1 cellular context compared by ENCODE assay signal in the genomic region with DNA sequence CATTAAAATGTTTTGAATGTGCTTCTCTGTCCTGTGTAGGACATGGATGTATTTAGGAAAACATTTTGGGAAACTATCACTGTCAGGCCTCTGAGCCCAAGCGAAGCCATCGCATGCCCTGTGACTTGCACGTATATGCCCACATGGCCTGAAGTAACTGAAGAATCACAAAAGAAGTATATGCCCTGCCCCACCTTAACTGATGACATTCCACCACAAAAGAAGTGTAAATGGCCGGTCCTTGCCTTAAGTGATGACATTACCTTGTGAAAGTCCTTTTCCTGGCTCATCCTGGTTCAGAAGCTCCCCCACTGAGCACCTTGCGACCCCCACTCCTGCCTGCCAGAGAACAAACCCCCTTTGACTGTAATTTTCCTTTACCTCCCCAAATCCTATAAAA.
TF ChIP-seq lines count a peak whose summit lies in the region.

No MANE protein-coding gene starts in this region.

TF ChIP-seq in WTC11, 78 proteins besides CTCF, POLR2A, EP300 and RAD21:
- peak; percentile 57; the same call in 1 of the 2 replicates for TF ChIP-seq TEAD1 (CRISPR knock-in tag; IDR thresholded peaks at IDR 0.05)
TF ChIP-seq in WTC11: peak in this region for 1; not testable (repeated sequence) for 77.
